Comparison of ENCODE assay signal across 13 cellular contexts in the genomic region with DNA sequence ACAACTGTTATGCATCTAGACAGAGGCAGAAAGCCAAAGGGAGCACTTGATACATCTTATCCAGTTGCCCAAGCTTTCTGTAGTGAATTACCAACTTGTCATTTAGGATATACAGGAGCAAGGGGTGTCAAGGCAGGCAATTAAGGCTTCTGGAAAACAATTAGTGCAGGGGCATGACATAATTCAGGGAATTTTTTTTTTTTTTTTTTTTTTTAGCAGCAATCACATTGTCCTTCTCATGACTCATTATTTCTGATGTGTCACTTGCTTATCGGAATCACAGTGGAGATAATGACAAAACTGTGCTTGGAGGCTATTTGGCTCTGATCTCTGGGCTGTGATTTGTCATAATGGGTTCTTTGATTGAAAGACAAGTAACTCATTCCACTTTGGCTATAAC.
DNase-seq lines count a peak whose midpoint lies in the region; ATAC-seq, FAIRE-seq and TF ChIP-seq lines count a peak whose summit lies in the region.
"Had no signal": no experiment of that assay in that cellular context is flagged by ENCODE, and none has a peak within 500 bp of the region (broad histone marks: within the 10 kb centered on the region; RNA-seq: fewer than 3 reads in every experiment).

No MANE protein-coding gene starts in this region.

- H3K4me1 ChIP-seq in heart left ventricle (peaks cover 3 to 59% (median 16%) of the 10 kb centered on the region in 12 donors), small intestine (ENCODE audit: control insufficient read depth in 2 of 2, insufficient read depth in 1 of 2, low read depth in 1 of 2, low read length in 1 of 2) (no peaks in the 10 kb centered on the region)

- TF ChIP-seq POLR2A in GM12892 (IDR thresholded peaks at IDR 0.05; ENCODE audit: low read depth, low read length) (no peak), heart left ventricle (IDR thresholded peaks at IDR 0.05) (no peak)

- 10 to 15% (median 14%) methylated on average over 1 of the region's 1 CpG for WGBS in heart left ventricle, 4 donors
- WGBS in small intestine, 3 donors: 4 to 38% (median 33%) methylated on average over 1 of the region's 1 CpG

- intact Hi-C loops in heart left ventricle (cut with DNase I): no loop called here

- peak; percentile 66 for FAIRE-seq in GM12892 (lab: Jason Lieb, UNC)
- FAIRE-seq in small intestine (lab: Jason Lieb, UNC): no peak

- H3K27ac ChIP-seq in heart left ventricle (peak overlapping the region in 9 of 12 donors; percentile 32 to 73 (median 45)), small intestine (ENCODE audit: low read depth in 1 of 2, low read length in 1 of 2) (no peak overlapping the region)
- H3K27ac ChIP-seq: KMS-11, RWPE1 had no signal

- no peak overlapping the region for H3K4me3 ChIP-seq in heart left ventricle
- H3K4me3 ChIP-seq in small intestine (ENCODE audit: low read depth in 1 of 2, low read length in 2 of 2): no peak overlapping the region
- H3K4me3 ChIP-seq: GM12878 had no signal

- no peak for TF ChIP-seq CTCF in heart left ventricle (IDR thresholded peaks at IDR 0.05)

- DNase-seq in GM12892 (ENCODE audit: insufficient read length) (no peak), SK-MEL-5 (ENCODE audit: low read depth, low spot score) (peak; percentile 42), heart left ventricle (no peak), small intestine (peak; percentile 43), ACHN (no peak), cortex of kidney (lab: John Stamatoyannopoulos, UW) (no peak), HuH-7.5 (ENCODE audit: low spot score) (no peak)
- DNase-seq: activated CD4-positive, CD25-positive, alpha-beta regulatory T cell; erythroblast; HCEC 1CT had no signal

- in situ Hi-C loops in SK-MEL-5 (cut with HindIII; ENCODE audit: low pct_unique_long_range_greater_than_20kb, low sequenced_read_pairs) (no loop called here), ACHN (cut with HindIII; ENCODE audit: low pct_ligation_motif_present, low pct_unique_long_range_greater_than_20kb, low sequenced_read_pairs) (no loop called here)

- H3K9me3 ChIP-seq in heart left ventricle: no peaks in the 10 kb centered on the region
- no peaks in the 10 kb centered on the region for H3K9me3 ChIP-seq in small intestine (ENCODE audit: control insufficient read depth, low read depth)

- H3K36me3 ChIP-seq in heart left ventricle: no peaks in the 10 kb centered on the region
- no peaks in the 10 kb centered on the region for H3K36me3 ChIP-seq in small intestine (ENCODE audit: control insufficient read depth in 2 of 2, insufficient read depth in 2 of 2, low read length in 2 of 2)

- H3K27me3 ChIP-seq in heart left ventricle (no peaks in the 10 kb centered on the region), small intestine (ENCODE audit: control insufficient read depth in 2 of 2, insufficient read depth in 2 of 2, low read length in 2 of 2) (no peaks in the 10 kb centered on the region)

- ATAC-seq in heart left ventricle: peak; percentile 49 to 84 (median 72)
- ATAC-seq: GM12878 had no signal

Comparison
In these comparisons a context has a peak if more than half of its experiments do, and no peak if none do; other contexts are left out.
1. DNase-seq: peak in SK-MEL-5 (single experiment) and small intestine (single experiment); none in GM12892 (single experiment), heart left ventricle (0 of 5), ACHN (single experiment), cortex of kidney (single experiment) and HuH-7.5 (single experiment).
2. H3K27ac ChIP-seq: peak in heart left ventricle (9 of 12); none in small intestine (0 of 2).